Comparison of ENCODE assay signal across 16 cellular contexts in genomic region chr15:22224241-22224671, GRCh38.
DNase-seq lines count a peak whose midpoint lies in the region; ATAC-seq, FAIRE-seq and TF ChIP-seq lines count a peak whose summit lies in the region.
"Had no signal": no experiment of that assay in that cellular context is flagged by ENCODE, and none has a peak within 500 bp of the region (broad histone marks: within the 10 kb centered on the region; RNA-seq: fewer than 3 reads in every experiment).

No MANE protein-coding gene starts in this region.

- no peak for TF ChIP-seq POLR2A in gastrocnemius medialis (IDR thresholded peaks at IDR 0.05)

- TF ChIP-seq CTCF in LNCaP clone FGC (IDR thresholded peaks at IDR 0.05; ENCODE audit: control insufficient read depth, extremely low read depth, insufficient read depth), result peak; percentile 48
- TF ChIP-seq CTCF in bronchial epithelial cell (IDR thresholded peaks at IDR 0.05; ENCODE audit: insufficient read depth, low read length, severe bottlenecking), result no peak
- no peak for TF ChIP-seq CTCF in gastrocnemius medialis (IDR thresholded peaks at IDR 0.05 in 4 of 5, conservative IDR thresholded peaks at IDR 0.05 in 1 of 5)

- H3K4me1 ChIP-seq in gastrocnemius medialis, result no peaks in the 10 kb centered on the region
- H3K4me1 ChIP-seq: body of pancreas, transverse colon had no signal

- H3K27ac ChIP-seq in gastrocnemius medialis, result no peak overlapping the region
- H3K27ac ChIP-seq: body of pancreas, KMS-11, transverse colon had no signal

- in situ Hi-C loops in gastrocnemius medialis (cut with MboI; ENCODE audit: low sequenced_read_pairs in 4 of 4), result no loop called here

- H3K9me3 ChIP-seq in gastrocnemius medialis, result no peaks in the 10 kb centered on the region
- H3K9me3 ChIP-seq: body of pancreas, transverse colon had no signal

- H3K27me3 ChIP-seq in bronchial epithelial cell (ENCODE audit: control insufficient read depth, insufficient read depth, low read length) (no peaks in the 10 kb centered on the region), gastrocnemius medialis (no peaks in the 10 kb centered on the region)
- H3K27me3 ChIP-seq: body of pancreas, transverse colon had no signal

- H3K4me3 ChIP-seq in LNCaP clone FGC (ENCODE audit: low read depth, low read length) (no peak overlapping the region), bronchial epithelial cell (ENCODE audit: low read depth, low read length) (no peak overlapping the region), gastrocnemius medialis (no peak overlapping the region)
- H3K4me3 ChIP-seq: body of pancreas, transverse colon had no signal

- peak; percentile 7 for FAIRE-seq in bronchial epithelial cell (lab: Jason Lieb, UNC)
- FAIRE-seq: frontal cortex, GM12892 had no signal

- no peak for ATAC-seq in gastrocnemius medialis
- ATAC-seq: body of pancreas had no signal

- H3K36me3 ChIP-seq in bronchial epithelial cell (ENCODE audit: control insufficient read depth, insufficient read depth, low read length) (no peaks in the 10 kb centered on the region), gastrocnemius medialis (no peaks in the 10 kb centered on the region)
- H3K36me3 ChIP-seq: transverse colon had no signal

- peak; percentile 63 for DNase-seq in activated effector memory CD4-positive, alpha-beta T cell treated with anti-CD3 and anti-CD28 coated beads, Interleukin-2, amount 50 U/mL, for 16 hours
- DNase-seq in activated effector memory CD4-positive, alpha-beta T cell treated with Interleukin-2 at 50 U/mL for 16 hours, result no peak
- DNase-seq in LNCaP clone FGC (ENCODE audit: low read depth) (peak; percentile 28), bronchial epithelial cell (ENCODE audit: low read depth) (no peak), putamen (ENCODE audit: low spot score) (peak; percentile 53), NCI-H1417 treated with DMSO at 0.1 percent for 48 hours (lab: John Stamatoyannopoulos, UW) (no peak), gastrocnemius medialis (no peak)
- DNase-seq in effector CD4-positive, alpha-beta T cell, result no peak
- DNase-seq: body of pancreas, NCI-H187 treated with DMSO at 0.1 percent for 48 hours, NCI-H82, SIG-M5, transverse colon had no signal

- intact Hi-C loops in gastrocnemius medialis (cut with DNase I; ENCODE audit: low total_unique reads), result no loop called here

Comparison
In these comparisons a context has a peak if more than half of its experiments do, and no peak if none do; other contexts are left out.
1. DNase-seq: peak in activated effector memory CD4-positive, alpha-beta T cell treated with anti-CD3 and anti-CD28 coated beads, Interleukin-2, amount 50 U/mL, for 16 hours (single experiment), LNCaP clone FGC (single experiment) and putamen (single experiment); none in activated effector memory CD4-positive, alpha-beta T cell treated with Interleukin-2 at 50 U/mL for 16 hours (single experiment), bronchial epithelial cell (single experiment), NCI-H1417 treated with DMSO at 0.1 percent for 48 hours (single experiment), effector CD4-positive, alpha-beta T cell (single experiment) and gastrocnemius medialis (0 of 2).